Comparison of ENCODE assay signal across 8 cellular contexts in the genomic region with DNA sequence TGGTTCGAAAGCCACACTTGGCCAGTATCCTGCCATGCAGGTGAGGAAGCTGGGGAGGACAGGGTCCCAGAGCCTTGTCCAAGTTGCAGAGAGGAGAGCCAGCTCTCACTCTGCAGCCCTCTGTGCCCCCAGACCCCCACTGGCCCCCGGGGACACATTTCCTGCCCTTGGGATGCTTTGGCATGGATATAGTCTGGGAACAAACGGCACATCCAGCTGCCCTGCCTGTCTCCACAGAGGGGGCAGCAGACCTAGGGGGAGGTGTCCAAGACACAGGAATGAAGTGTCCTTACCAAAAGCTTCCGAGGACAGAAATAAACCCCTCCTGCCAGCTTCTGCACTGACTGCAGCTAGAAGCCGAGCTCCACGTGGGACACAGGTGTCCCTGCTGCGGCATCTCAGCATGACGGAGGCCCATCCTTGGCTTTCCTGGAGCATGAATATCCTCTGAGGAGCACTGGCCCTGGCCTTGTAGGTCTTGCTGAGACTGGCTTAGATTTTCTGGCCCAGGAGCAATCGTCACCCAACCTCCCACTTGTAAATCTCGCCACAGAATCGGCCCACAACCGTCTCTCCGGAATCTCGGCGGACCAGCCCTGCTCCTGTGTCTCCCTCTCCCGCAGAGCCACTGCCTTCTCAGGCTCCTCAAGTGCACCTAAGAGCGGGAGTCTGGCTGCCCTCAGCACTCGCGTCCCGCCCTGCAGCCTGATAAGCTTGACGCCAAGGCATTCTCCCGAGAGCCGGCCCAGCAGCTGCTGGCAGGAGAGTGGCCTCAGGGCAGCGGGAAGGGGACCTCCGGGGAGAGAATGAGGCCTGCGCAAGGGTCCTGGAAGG. TPM values are rescaled to one million over a fixed set of nuclear protein-coding genes. Genes with fewer than 3 reads are reported as not detected.
A peak's percentile ranks its signal among the peaks of the same experiment; 100 is the strongest.
DNase-seq lines count a peak whose midpoint lies in the region; ATAC-seq and TF ChIP-seq lines count a peak whose summit lies in the region.

No MANE protein-coding gene starts in this region.

- peaks cover 0 to 60% (median 27%) of the 10 kb centered on the region in 4 donors for H3K4me1 ChIP-seq in Peyer's patch
- peaks cover 14 to 42% (median 34%) of the 10 kb centered on the region in 4 donors for H3K4me1 ChIP-seq in liver (ENCODE audit: control insufficient read depth in 4 of 4, insufficient read depth in 4 of 4, low read length in 3 of 4)
- H3K4me1 ChIP-seq in suprapubic skin: peaks cover 74% of the 10 kb centered on the region

- peak overlapping the region; percentile 36 to 84 for H3K9ac ChIP-seq in liver (ENCODE audit: low read depth in 1 of 2, low read length in 2 of 2)

- no peak for DNase-seq in GM12864 (ENCODE audit: low read depth)
- DNase-seq in Peyer's patch: peak in 1 of 3 donors; percentile 60
- DNase-seq in cerebellar cortex (ENCODE audit: low spot score): peak; percentile 38
- no peak for DNase-seq in suprapubic skin (ENCODE audit: low spot score in 2 of 2)

- TF ChIP-seq EP300 in suprapubic skin (IDR thresholded peaks at IDR 0.05): no peak

- H3K9me3 ChIP-seq in Peyer's patch (no peaks in the 10 kb centered on the region), liver (ENCODE audit: control insufficient read depth in 4 of 4, low read length in 3 of 4) (no peaks in the 10 kb centered on the region), suprapubic skin (no peaks in the 10 kb centered on the region)

- peak overlapping the region; percentile 94 for H3K27ac ChIP-seq in 22Rv1
- peak overlapping the region; percentile 89 to 96 (median 94) for H3K27ac ChIP-seq in Peyer's patch
- H3K27ac ChIP-seq in liver (ENCODE audit: low read depth in 1 of 2, low read length in 2 of 2): peak overlapping the region; percentile 95 to 98
- peak overlapping the region; percentile 94 for H3K27ac ChIP-seq in suprapubic skin

- H3K4me3 ChIP-seq in GM12864 (ENCODE audit: low read depth, low read length) (peak overlapping the region; percentile 91), Peyer's patch (peak overlapping the region; percentile 62 to 84 (median 73)), liver (ENCODE audit: low read depth in 1 of 3, low read length in 3 of 3) (peak overlapping the region; percentile 49 to 89 (median 64)), suprapubic skin (peak overlapping the region; percentile 73)

- no peak for TF ChIP-seq POLR2A in Peyer's patch (IDR thresholded peaks at IDR 0.05)
- TF ChIP-seq POLR2A in suprapubic skin (IDR thresholded peaks at IDR 0.05): no peak

- no peak for TF ChIP-seq RAD21 in liver (IDR thresholded peaks at IDR 0.05)

- 11% methylated on average over 26 of the region's 26 CpGs for WGBS in liver
- WGBS in suprapubic skin: 4% methylated on average over 5 of the region's 26 CpGs

- H3K27me3 ChIP-seq in Peyer's patch (no peaks in the 10 kb centered on the region), liver (ENCODE audit: control insufficient read depth in 4 of 4, insufficient read depth in 4 of 4, low read length in 3 of 4) (no peaks in the 10 kb centered on the region), suprapubic skin (no peaks in the 10 kb centered on the region)

- ATAC-seq in HG03442 (IDR thresholded peaks at IDR 0.05; ENCODE audit: unreplicated experiment) (no peak), HG02973 (IDR thresholded peaks at IDR 0.05; ENCODE audit: unreplicated experiment) (no peak)

- H3K36me3 ChIP-seq in Peyer's patch (peaks cover 0 to 1% (median 0%) of the 10 kb centered on the region in 3 donors), liver (ENCODE audit: control insufficient read depth in 4 of 4, insufficient read depth in 3 of 4, low read depth in 1 of 4, low read length in 3 of 4) (no peaks in the 10 kb centered on the region), suprapubic skin (no peaks in the 10 kb centered on the region)

- TF ChIP-seq CTCF in 22Rv1 (IDR thresholded peaks at IDR 0.05) (no peak), GM12864 (IDR thresholded peaks at IDR 0.05; ENCODE audit: low read depth, low read length, missing control alignments) (no peak), Peyer's patch (IDR thresholded peaks at IDR 0.05) (no peak), liver (IDR thresholded peaks at IDR 0.05; ENCODE audit: low read depth, low read length, missing input control) (no peak), suprapubic skin (IDR thresholded peaks at IDR 0.05) (no peak)

TF ChIP-seq in liver, 16 proteins besides CTCF, POLR2A, EP300 and RAD21:
- TF ChIP-seq SP1 (IDR thresholded peaks at IDR 0.05) (no peak), EGR1 (IDR thresholded peaks at IDR 0.05; ENCODE audit: low read depth in 2 of 2) (no peak), TAF1 (conservative IDR thresholded peaks at IDR 0.05) (no peak), HNF4A (conservative IDR thresholded peaks at IDR 0.05) (no peak), JUND (IDR thresholded peaks at IDR 0.05) (no peak), FOXA1 (IDR thresholded peaks at IDR 0.05) (no peak), RXRA (IDR thresholded peaks at IDR 0.05) (no peak), NR2F2 (IDR thresholded peaks at IDR 0.05) (no peak), HNF4G (IDR thresholded peaks at IDR 0.05) (no peak), GABPA (IDR thresholded peaks at IDR 0.05 in 1 of 2, conservative IDR thresholded peaks at IDR 0.05 in 1 of 2) (no peak), YY1 (IDR thresholded peaks at IDR 0.05) (no peak)
- TF ChIP-seq, protein P1, sequence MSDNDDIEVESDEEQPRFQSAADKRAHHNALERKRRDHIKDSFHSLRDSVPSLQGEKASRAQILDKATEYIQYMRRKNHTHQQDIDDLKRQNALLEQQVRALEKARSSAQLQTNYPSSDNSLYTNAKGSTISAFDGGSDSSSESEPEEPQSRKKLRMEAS (IDR thresholded peaks at IDR 0.05): no peak
- TF ChIP-seq, protein P2, sequence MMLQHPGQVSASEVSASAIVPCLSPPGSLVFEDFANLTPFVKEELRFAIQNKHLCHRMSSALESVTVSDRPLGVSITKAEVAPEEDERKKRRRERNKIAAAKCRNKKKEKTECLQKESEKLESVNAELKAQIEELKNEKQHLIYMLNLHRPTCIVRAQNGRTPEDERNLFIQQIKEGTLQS (IDR thresholded peaks at IDR 0.05): no peak
- TF ChIP-seq, protein P3, sequence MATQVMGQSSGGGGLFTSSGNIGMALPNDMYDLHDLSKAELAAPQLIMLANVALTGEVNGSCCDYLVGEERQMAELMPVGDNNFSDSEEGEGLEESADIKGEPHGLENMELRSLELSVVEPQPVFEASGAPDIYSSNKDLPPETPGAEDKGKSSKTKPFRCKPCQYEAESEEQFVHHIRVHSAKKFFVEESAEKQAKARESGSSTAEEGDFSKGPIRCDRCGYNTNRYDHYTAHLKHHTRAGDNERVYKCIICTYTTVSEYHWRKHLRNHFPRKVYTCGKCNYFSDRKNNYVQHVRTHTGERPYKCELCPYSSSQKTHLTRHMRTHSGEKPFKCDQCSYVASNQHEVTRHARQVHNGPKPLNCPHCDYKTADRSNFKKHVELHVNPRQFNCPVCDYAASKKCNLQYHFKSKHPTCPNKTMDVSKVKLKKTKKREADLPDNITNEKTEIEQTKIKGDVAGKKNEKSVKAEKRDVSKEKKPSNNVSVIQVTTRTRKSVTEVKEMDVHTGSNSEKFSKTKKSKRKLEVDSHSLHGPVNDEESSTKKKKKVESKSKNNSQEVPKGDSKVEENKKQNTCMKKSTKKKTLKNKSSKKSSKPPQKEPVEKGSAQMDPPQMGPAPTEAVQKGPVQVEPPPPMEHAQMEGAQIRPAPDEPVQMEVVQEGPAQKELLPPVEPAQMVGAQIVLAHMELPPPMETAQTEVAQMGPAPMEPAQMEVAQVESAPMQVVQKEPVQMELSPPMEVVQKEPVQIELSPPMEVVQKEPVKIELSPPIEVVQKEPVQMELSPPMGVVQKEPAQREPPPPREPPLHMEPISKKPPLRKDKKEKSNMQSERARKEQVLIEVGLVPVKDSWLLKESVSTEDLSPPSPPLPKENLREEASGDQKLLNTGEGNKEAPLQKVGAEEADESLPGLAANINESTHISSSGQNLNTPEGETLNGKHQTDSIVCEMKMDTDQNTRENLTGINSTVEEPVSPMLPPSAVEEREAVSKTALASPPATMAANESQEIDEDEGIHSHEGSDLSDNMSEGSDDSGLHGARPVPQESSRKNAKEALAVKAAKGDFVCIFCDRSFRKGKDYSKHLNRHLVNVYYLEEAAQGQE (IDR thresholded peaks at IDR 0.05): no peak
- TF ChIP-seq, protein P4, sequence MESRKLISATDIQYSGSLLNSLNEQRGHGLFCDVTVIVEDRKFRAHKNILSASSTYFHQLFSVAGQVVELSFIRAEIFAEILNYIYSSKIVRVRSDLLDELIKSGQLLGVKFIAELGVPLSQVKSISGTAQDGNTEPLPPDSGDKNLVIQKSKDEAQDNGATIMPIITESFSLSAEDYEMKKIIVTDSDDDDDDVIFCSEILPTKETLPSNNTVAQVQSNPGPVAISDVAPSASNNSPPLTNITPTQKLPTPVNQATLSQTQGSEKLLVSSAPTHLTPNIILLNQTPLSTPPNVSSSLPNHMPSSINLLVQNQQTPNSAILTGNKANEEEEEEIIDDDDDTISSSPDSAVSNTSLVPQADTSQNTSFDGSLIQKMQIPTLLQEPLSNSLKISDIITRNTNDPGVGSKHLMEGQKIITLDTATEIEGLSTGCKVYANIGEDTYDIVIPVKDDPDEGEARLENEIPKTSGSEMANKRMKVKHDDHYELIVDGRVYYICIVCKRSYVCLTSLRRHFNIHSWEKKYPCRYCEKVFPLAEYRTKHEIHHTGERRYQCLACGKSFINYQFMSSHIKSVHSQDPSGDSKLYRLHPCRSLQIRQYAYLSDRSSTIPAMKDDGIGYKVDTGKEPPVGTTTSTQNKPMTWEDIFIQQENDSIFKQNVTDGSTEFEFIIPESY (IDR thresholded peaks at IDR 0.05): no peak

RNA-seq across cellular contexts. Expression of a gene that starts 1.1 kb away (rescaled TPM):
- total RNA-seq in Peyer's patch (100 to 1,000 TPM in 3 of 4 donors, 10 to 100 TPM in 1; 50.3 to 249 (median 167) TPM), liver (10 to 100 TPM; 26.2 to 37.2 TPM), suprapubic skin (10 to 100 TPM; 59.9 to 86.4 (median 75.2) TPM)
- 10 to 100 TPM in 1 of 2 donors, 1 to 10 TPM in 1; 5.9 to 17.0 TPM for polyA plus RNA-seq in liver

RNA-seq across cellular contexts. Expression of a gene that starts 33.8 kb away (rescaled TPM):
- not detected for total RNA-seq in Peyer's patch
- not detected for total RNA-seq in liver
- not detected for polyA plus RNA-seq in liver
- not detected for total RNA-seq in suprapubic skin

RNA-seq across cellular contexts. Expression of a gene that starts 40.4 kb away (rescaled TPM):
- total RNA-seq in Peyer's patch (10 to 100 TPM in 1 of 4 donors, 1 to 10 TPM in 3; 1.2 to 17.3 (median 1.5) TPM), liver (1 to 10 TPM in 1 of 2 donors, under 1 TPM in 1; 0.25 to 7.0 TPM), suprapubic skin (under 1 TPM; 0.29 to 0.79 (median 0.35) TPM)
- polyA plus RNA-seq in liver: under 1 TPM in 1 of 2 donors, not detected in 1; 0.17 TPM

RNA-seq across cellular contexts. Expression of a gene that starts 43.4 kb away (rescaled TPM):
- 10 to 100 TPM; 33.1 to 65.6 (median 55.2) TPM for total RNA-seq in Peyer's patch
- total RNA-seq in liver: 100 to 1,000 TPM in 1 of 2 donors, 10 to 100 TPM in 1; 16.8 to 144 TPM
- polyA plus RNA-seq in liver: 10 to 100 TPM; 18.9 to 22.4 TPM
- total RNA-seq in suprapubic skin: 10 to 100 TPM; 36.9 to 54.6 (median 44.1) TPM
